15 cellular contexts compared by ENCODE assay signal in the genomic region with DNA sequence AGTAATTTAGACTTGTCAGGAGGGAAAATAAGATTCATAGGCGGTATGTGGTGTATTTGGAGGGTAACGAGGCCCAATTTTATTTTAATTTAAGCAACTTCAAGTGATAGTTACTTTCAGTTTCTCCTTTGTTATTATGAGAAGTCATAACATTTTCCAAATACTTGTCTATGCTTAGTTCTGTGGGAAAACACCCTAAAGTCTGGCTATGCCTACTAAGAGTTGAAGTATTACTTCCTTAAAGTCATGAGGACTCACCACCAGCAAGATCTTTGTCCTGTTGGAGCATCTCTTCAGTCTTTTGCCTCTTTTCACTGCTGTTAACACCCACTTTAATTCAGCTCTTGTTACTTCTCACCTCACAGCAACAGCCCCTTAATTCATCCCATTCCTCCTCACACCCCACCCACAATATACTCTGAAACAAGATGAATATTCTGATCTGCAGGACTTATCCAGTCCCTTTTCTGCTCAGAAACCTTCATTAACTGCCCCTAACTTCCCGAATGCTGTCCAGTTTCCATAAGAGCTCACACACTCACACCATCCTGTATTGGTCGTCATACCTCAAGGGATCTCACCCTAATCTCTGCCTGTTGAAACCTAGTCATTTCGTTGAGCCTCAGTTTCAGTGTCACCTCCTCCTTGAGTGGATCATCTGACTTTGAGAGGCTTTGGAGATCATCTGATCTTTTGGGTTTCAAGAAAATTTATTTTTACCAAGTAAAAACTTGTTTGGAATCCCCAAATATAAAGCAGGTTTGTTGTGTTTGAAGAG.
DNase-seq lines count a peak whose midpoint lies in the region; ATAC-seq and TF ChIP-seq lines count a peak whose summit lies in the region.
"Had no signal": no experiment of that assay in that cellular context is flagged by ENCODE, and none has a peak within 500 bp of the region (broad histone marks: within the 10 kb centered on the region; RNA-seq: fewer than 3 reads in every experiment).

No MANE protein-coding gene starts in this region.

- in situ Hi-C loops in KBM-7 (cut with MboI; ENCODE audit: low pct_unique_long_range_greater_than_20kb, low sequenced_read_pairs): no loop called here

- no peak for TF ChIP-seq CTCF in MM.1S (IDR thresholded peaks at IDR 0.05; ENCODE audit: low read length)

- H3K27ac ChIP-seq in aorta (ENCODE audit: low read depth in 1 of 2, low read length in 2 of 2) (no peak overlapping the region), MM.1S (ENCODE audit: low read length) (no peak overlapping the region)
- H3K27ac ChIP-seq: epithelial cell of prostate, vagina had no signal

- H3K27me3 ChIP-seq in aorta (ENCODE audit: control insufficient read depth in 1 of 2, insufficient read depth in 2 of 2, low read length in 1 of 2) (no peaks in the 10 kb centered on the region), MM.1S (replicated peaks; ENCODE audit: insufficient read depth, low read length) (no peaks in the 10 kb centered on the region)
- H3K27me3 ChIP-seq: vagina had no signal

- H3K79me2 ChIP-seq in MM.1S (ENCODE audit: low read length): no peaks in the 10 kb centered on the region

- 74 to 75% methylated on average over 5 of the region's 5 CpGs for WGBS in aorta, 2 donors

- ATAC-seq in GM21786 (IDR thresholded peaks at IDR 0.05; ENCODE audit: unreplicated experiment) (peak; percentile 53), aorta (ENCODE audit: low FRiP score) (peak; percentile 41)
- ATAC-seq: HepG2 had no signal

- no peaks in the 10 kb centered on the region for H4K20me1 ChIP-seq in MM.1S (ENCODE audit: insufficient read depth, low read length)

- H3K36me3 Mint-ChIP-seq in activated naive CD4-positive, alpha-beta T cell treated with anti-CD3 and anti-CD28 coated beads for 36 hours (ENCODE audit: low read depth): no peaks in the 10 kb centered on the region
- no peaks in the 10 kb centered on the region for H3K36me3 Mint-ChIP-seq in activated naive CD4-positive, alpha-beta T cell treated with anti-CD3 and anti-CD28 coated beads, Interleukin-2, amount 10 ng/mL, durations not matched to agents 7 days and 5 days
- no peaks in the 10 kb centered on the region for H3K36me3 Mint-ChIP-seq in activated T-helper 2 cell treated with anti-CD3 and anti-CD28 coated beads, Interferon-gamma antibody, Interleukin-2, Interleukin-4, amounts not matched to agents 10 μg/mL and 5 μg/mL and 100 μg/mL, durations not matched to agents 14 hours and 24 hours and 36 hours (ENCODE audit: low read depth)
- H3K36me3 Mint-ChIP-seq: mesothelial cell of epicardium had no signal

- H3K4me3 Mint-ChIP-seq in activated naive CD4-positive, alpha-beta T cell treated with anti-CD3 and anti-CD28 coated beads for 36 hours: no peak overlapping the region
- H3K4me3 Mint-ChIP-seq in activated naive CD4-positive, alpha-beta T cell treated with anti-CD3 and anti-CD28 coated beads, Interleukin-2, amount 10 ng/mL, durations not matched to agents 7 days and 5 days: no peak overlapping the region
- H3K4me3 Mint-ChIP-seq in activated T-helper 2 cell treated with anti-CD3 and anti-CD28 coated beads, Interferon-gamma antibody, Interleukin-2, Interleukin-4, amounts not matched to agents 10 μg/mL and 5 μg/mL and 100 μg/mL, durations not matched to agents 14 hours and 24 hours and 36 hours (ENCODE audit: low read depth): no peak overlapping the region
- H3K4me3 Mint-ChIP-seq: mesothelial cell of epicardium had no signal

- H3F3A ChIP-seq in MM.1S (ENCODE audit: insufficient read depth, low read length): no peaks in the 10 kb centered on the region

- peak overlapping the region; percentile 60 for H3K27ac Mint-ChIP-seq in activated naive CD4-positive, alpha-beta T cell treated with anti-CD3 and anti-CD28 coated beads for 36 hours
- H3K27ac Mint-ChIP-seq in activated naive CD4-positive, alpha-beta T cell treated with anti-CD3 and anti-CD28 coated beads, Interleukin-2, amount 10 ng/mL, durations not matched to agents 7 days and 5 days: no peak overlapping the region
- H3K27ac Mint-ChIP-seq in activated T-helper 2 cell treated with anti-CD3 and anti-CD28 coated beads, Interferon-gamma antibody, Interleukin-2, Interleukin-4, amounts not matched to agents 10 μg/mL and 5 μg/mL and 100 μg/mL, durations not matched to agents 14 hours and 24 hours and 36 hours: peak overlapping the region; percentile 43
- H3K27ac Mint-ChIP-seq: mesothelial cell of epicardium had no signal

- no peaks in the 10 kb centered on the region for H3K36me3 ChIP-seq in aorta (ENCODE audit: control insufficient read depth in 1 of 2, insufficient read depth in 2 of 2, low read length in 1 of 2)
- H3K36me3 ChIP-seq in MM.1S (replicated peaks; ENCODE audit: insufficient read depth, low read length): no peaks in the 10 kb centered on the region
- H3K36me3 ChIP-seq: vagina had no signal

- H3K9me3 Mint-ChIP-seq in activated naive CD4-positive, alpha-beta T cell treated with anti-CD3 and anti-CD28 coated beads for 36 hours: no peaks in the 10 kb centered on the region
- no peaks in the 10 kb centered on the region for H3K9me3 Mint-ChIP-seq in activated naive CD4-positive, alpha-beta T cell treated with anti-CD3 and anti-CD28 coated beads, Interleukin-2, amount 10 ng/mL, durations not matched to agents 7 days and 5 days
- no peaks in the 10 kb centered on the region for H3K9me3 Mint-ChIP-seq in activated T-helper 2 cell treated with anti-CD3 and anti-CD28 coated beads, Interferon-gamma antibody, Interleukin-2, Interleukin-4, amounts not matched to agents 10 μg/mL and 5 μg/mL and 100 μg/mL, durations not matched to agents 14 hours and 24 hours and 36 hours

- intact Hi-C loops in activated naive CD4-positive, alpha-beta T cell treated with anti-CD3 and anti-CD28 coated beads for 36 hours (cut with micrococcal nuclease): loop anchor here (1.0 kb wide), 4 partner anchors 24 to 335 kb away; no protein-coding TSS in a partner anchor
- intact Hi-C loops in activated T-helper 2 cell treated with anti-CD3 and anti-CD28 coated beads, Interferon-gamma antibody, Interleukin-2, Interleukin-4, amounts not matched to agents 10 μg/mL and 5 μg/mL and 100 μg/mL, durations not matched to agents 14 hours and 24 hours and 36 hours (cut with micrococcal nuclease): no loop called here
- intact Hi-C loops in aorta (cut with DNase I): no loop called here

- H3K4me1 ChIP-seq in aorta (ENCODE audit: control insufficient read depth in 1 of 2, insufficient read depth in 2 of 2, low read length in 2 of 2): no peaks in the 10 kb centered on the region
- no peaks in the 10 kb centered on the region for H3K4me1 ChIP-seq in MM.1S (ENCODE audit: low read length)
- H3K4me1 ChIP-seq: vagina had no signal

- H3K9me3 ChIP-seq in aorta (ENCODE audit: control insufficient read depth, low read length): no peaks in the 10 kb centered on the region
- H3K9me3 ChIP-seq in MM.1S (replicated peaks; ENCODE audit: insufficient read depth, low read length): no peaks in the 10 kb centered on the region
- H3K9me3 ChIP-seq: vagina had no signal

- peaks cover 2% of the 10 kb centered on the region for H3K27me3 Mint-ChIP-seq in activated naive CD4-positive, alpha-beta T cell treated with anti-CD3 and anti-CD28 coated beads for 36 hours (ENCODE audit: low read depth)
- H3K27me3 Mint-ChIP-seq in activated naive CD4-positive, alpha-beta T cell treated with anti-CD3 and anti-CD28 coated beads, Interleukin-2, amount 10 ng/mL, durations not matched to agents 7 days and 5 days: no peaks in the 10 kb centered on the region
- H3K27me3 Mint-ChIP-seq in activated T-helper 2 cell treated with anti-CD3 and anti-CD28 coated beads, Interferon-gamma antibody, Interleukin-2, Interleukin-4, amounts not matched to agents 10 μg/mL and 5 μg/mL and 100 μg/mL, durations not matched to agents 14 hours and 24 hours and 36 hours (ENCODE audit: low read depth): no peaks in the 10 kb centered on the region

- no peak overlapping the region for H3K9ac ChIP-seq in MM.1S (ENCODE audit: low read length)

- no peak overlapping the region for H2AFZ ChIP-seq in MM.1S (ENCODE audit: low read length)

- H3K4me2 ChIP-seq in MM.1S (ENCODE audit: low read depth, low read length): no peak overlapping the region

- H3K4me1 Mint-ChIP-seq in activated naive CD4-positive, alpha-beta T cell treated with anti-CD3 and anti-CD28 coated beads for 36 hours (ENCODE audit: low read depth): peaks cover 17% of the 10 kb centered on the region
- peaks cover 11% of the 10 kb centered on the region for H3K4me1 Mint-ChIP-seq in activated naive CD4-positive, alpha-beta T cell treated with anti-CD3 and anti-CD28 coated beads, Interleukin-2, amount 10 ng/mL, durations not matched to agents 7 days and 5 days
- H3K4me1 Mint-ChIP-seq in activated T-helper 2 cell treated with anti-CD3 and anti-CD28 coated beads, Interferon-gamma antibody, Interleukin-2, Interleukin-4, amounts not matched to agents 10 μg/mL and 5 μg/mL and 100 μg/mL, durations not matched to agents 14 hours and 24 hours and 36 hours (ENCODE audit: low read depth): peaks cover 13% of the 10 kb centered on the region
- H3K4me1 Mint-ChIP-seq: mesothelial cell of epicardium had no signal

- no peaks in the 10 kb centered on the region for H3K9me2 ChIP-seq in MM.1S (replicated peaks; ENCODE audit: insufficient read depth, low read length)

- CTCF ChIA-PET in activated naive CD4-positive, alpha-beta T cell treated with anti-CD3 and anti-CD28 coated beads for 36 hours (lab: Charles Lee): interaction anchor here (0.6 to 1.3 kb wide), 2 partner anchors 235 to 340 kb away, joined by 3 read pairs; no protein-coding TSS in a partner anchor
- CTCF ChIA-PET in activated naive CD4-positive, alpha-beta T cell treated with anti-CD3 and anti-CD28 coated beads, Interleukin-2, amount 10 ng/mL, durations not matched to agents 7 days and 5 days (lab: Charles Lee): no interaction called here

- H3K4me3 ChIP-seq in aorta (ENCODE audit: low read length in 2 of 2): no peak overlapping the region
- no peak overlapping the region for H3K4me3 ChIP-seq in MM.1S (ENCODE audit: low read length)
- H3K4me3 ChIP-seq: vagina had no signal

- DNase-seq in activated naive CD4-positive, alpha-beta T cell treated with anti-CD3 and anti-CD28 coated beads for 36 hours: no peak
- DNase-seq in activated naive CD4-positive, alpha-beta T cell treated with anti-CD3 and anti-CD28 coated beads, Interleukin-2, amount 10 ng/mL, durations not matched to agents 7 days and 5 days: no peak
- DNase-seq in activated T-helper 2 cell treated with anti-CD3 and anti-CD28 coated beads, Interferon-gamma antibody, Interleukin-2, Interleukin-4, amounts not matched to agents 10 μg/mL and 5 μg/mL and 100 μg/mL, durations not matched to agents 14 hours and 24 hours and 36 hours (ENCODE audit: low spot score): no peak
- DNase-seq in aorta (no peak), KBM-7 (no peak), MM.1S (no peak), NCI-H2171 treated with DMSO at 0.1 percent for 48 hours (lab: John Stamatoyannopoulos, UW) (no peak)
- DNase-seq: nucleus accumbens; SHP77; stimulated activated CD4-positive, alpha-beta T cell treated with anti-CD3 and anti-CD28 coated beads, Interleukin-4, amount 100 ng/mL, for 1 hour had no signal
